Comparison of ENCODE assay signal across 17 cellular contexts in genomic region chr9:132032584-132032945, GRCh38. TPM values are rescaled to one million over a fixed set of nuclear protein-coding genes. Genes with fewer than 3 reads are reported as not detected.
A peak's percentile ranks its signal among the peaks of the same experiment; 100 is the strongest.
DNase-seq lines count a peak whose midpoint lies in the region; FAIRE-seq and TF ChIP-seq lines count a peak whose summit lies in the region.
"Had no signal": no experiment of that assay in that cellular context is flagged by ENCODE, and none has a peak within 500 bp of the region (broad histone marks: within the 10 kb centered on the region; RNA-seq: fewer than 3 reads in every experiment).

No MANE protein-coding gene starts in this region.

- TF ChIP-seq POLR2A in uterus (IDR thresholded peaks at IDR 0.05), result no peak

- H3K4me3 ChIP-seq in BLaER1 treated with 17β-estradiol and CSF1 and Interleukin-3, amounts not matched to agents 10 nM and 100 nM, result no peak overlapping the region
- H3K4me3 ChIP-seq in uterus, result no peak overlapping the region
- H3K4me3 ChIP-seq: psoas muscle had no signal

- H4K20me1 ChIP-seq in BLaER1 treated with 17β-estradiol and CSF1 and Interleukin-3, amounts not matched to agents 10 nM and 100 nM, result peaks cover 72 to 100% (median 98%) of the 10 kb centered on the region in 11 experiments; a peak in 21 of 22 replicates

- H3K9ac ChIP-seq in BLaER1 treated with 17β-estradiol and CSF1 and Interleukin-3, amounts not matched to agents 10 nM and 100 nM, result 0 out of 22 replicates have a peak overlapping the region, but pooled peaks of 1 of the 11 experiments have one; percentile 0

- H3K36me3 ChIP-seq in BLaER1 treated with 17β-estradiol and CSF1 and Interleukin-3, amounts not matched to agents 10 nM and 100 nM, result no peaks in the 10 kb centered on the region; a peak in 1 of 22 replicates
- no peaks in the 10 kb centered on the region for H3K36me3 ChIP-seq in uterus

- H3K27me3 ChIP-seq in BLaER1 treated with 17β-estradiol and CSF1 and Interleukin-3, amounts not matched to agents 10 nM and 100 nM, result no peaks in the 10 kb centered on the region
- H3K27me3 ChIP-seq in uterus, result no peaks in the 10 kb centered on the region
- H3K27me3 ChIP-seq: foreskin keratinocyte had no signal

- H3K4me2 ChIP-seq in BLaER1 treated with 17β-estradiol and CSF1 and Interleukin-3, amounts not matched to agents 10 nM and 100 nM, result peak overlapping the region in 10 of 11 experiments; percentile 12 to 81 (median 70); a peak in 19 of 22 replicates

- DNase-seq in GM19239 (ENCODE audit: insufficient read length, low spot score), result peak; percentile 12
- DNase-seq in NCI-H510A treated with DMSO at 0.1 percent for 48 hours (lab: John Stamatoyannopoulos, UW), result peak; percentile 74
- DNase-seq in islet precursor cell, result peak; percentile 69
- DNase-seq in SKM-1 (lab: John Stamatoyannopoulos, UW; ENCODE audit: unreplicated experiment), result no peak
- no peak for DNase-seq in kidney glomerular epithelial cell (lab: John Stamatoyannopoulos, UW)
- DNase-seq in uterus, result no peak
- DNase-seq in HCEC 1CT, result no peak
- DNase-seq: activated CD4-positive, alpha-beta memory T cell treated with anti-CD3 and anti-CD28 coated beads, Interleukin-2, amount 10 ng/mL, durations not matched to agents 7 days and 5 days; activated effector memory CD4-positive, alpha-beta T cell treated with anti-CD3 and anti-CD28 coated beads, Interleukin-2, amount 50 U/mL, for 16 hours; effector memory CD4-positive, alpha-beta T cell; foreskin keratinocyte; NCI-H1436 treated with DMSO at 0.1 percent for 48 hours; NK-92 treated with Interleukin-12 subunit alpha and Interleukin-12 subunit beta, amount 100 ng/mL, for 24 hours; psoas muscle; stimulated activated CD4-positive, alpha-beta T cell treated with anti-CD3 and anti-CD28 coated beads, Interleukin-15, amount 100 ng/mL, for 24 hours; T1000 had no signal

- TF ChIP-seq CTCF in uterus (IDR thresholded peaks at IDR 0.05), result no peak

- no peak for FAIRE-seq in GM19239 (lab: Jason Lieb, UNC)

- intact Hi-C loops in uterus (cut with DNase I; ENCODE audit: low total_unique reads), result no loop called here

- H3K27ac ChIP-seq in BLaER1 treated with 17β-estradiol and CSF1 and Interleukin-3, amounts not matched to agents 10 nM and 100 nM, result no peak overlapping the region
- H3K27ac ChIP-seq in uterus, result no peak overlapping the region
- H3K27ac ChIP-seq: foreskin keratinocyte, psoas muscle had no signal

- no peaks in the 10 kb centered on the region for H3K9me3 ChIP-seq in BLaER1 treated with 17β-estradiol and CSF1 and Interleukin-3, amounts not matched to agents 10 nM and 100 nM (replicated peaks in 1 of 11)
- no peaks in the 10 kb centered on the region for H3K9me3 ChIP-seq in uterus
- H3K9me3 ChIP-seq: psoas muscle had no signal

- peaks cover 7 to 31% (median 24%) of the 10 kb centered on the region in 10 experiments for H3K4me1 ChIP-seq in BLaER1 treated with 17β-estradiol and CSF1 and Interleukin-3, amounts not matched to agents 10 nM and 100 nM
- H3K4me1 ChIP-seq in uterus, result peaks cover 0 to 4% of the 10 kb centered on the region in 2 donors

RNA-seq across cellular contexts. Expression of gene MED27, which starts 47.1 kb away (rescaled TPM):
- 10 to 100 TPM in 2 of 4 donors, 1 to 10 TPM in 2; 4.6 to 29.3 (median 10.7) TPM for total RNA-seq in uterus

Comparison
In these comparisons a context has a peak if more than half of its experiments do, and no peak if none do; other contexts are left out.
1. DNase-seq: peak in GM19239 (single experiment), NCI-H510A treated with DMSO at 0.1 percent for 48 hours (single experiment) and islet precursor cell (single experiment); none in SKM-1 (single experiment), kidney glomerular epithelial cell (single experiment), uterus (0 of 2) and HCEC 1CT (single experiment).